ENCODE assay signal across 1 cellular context in the genomic region with DNA sequence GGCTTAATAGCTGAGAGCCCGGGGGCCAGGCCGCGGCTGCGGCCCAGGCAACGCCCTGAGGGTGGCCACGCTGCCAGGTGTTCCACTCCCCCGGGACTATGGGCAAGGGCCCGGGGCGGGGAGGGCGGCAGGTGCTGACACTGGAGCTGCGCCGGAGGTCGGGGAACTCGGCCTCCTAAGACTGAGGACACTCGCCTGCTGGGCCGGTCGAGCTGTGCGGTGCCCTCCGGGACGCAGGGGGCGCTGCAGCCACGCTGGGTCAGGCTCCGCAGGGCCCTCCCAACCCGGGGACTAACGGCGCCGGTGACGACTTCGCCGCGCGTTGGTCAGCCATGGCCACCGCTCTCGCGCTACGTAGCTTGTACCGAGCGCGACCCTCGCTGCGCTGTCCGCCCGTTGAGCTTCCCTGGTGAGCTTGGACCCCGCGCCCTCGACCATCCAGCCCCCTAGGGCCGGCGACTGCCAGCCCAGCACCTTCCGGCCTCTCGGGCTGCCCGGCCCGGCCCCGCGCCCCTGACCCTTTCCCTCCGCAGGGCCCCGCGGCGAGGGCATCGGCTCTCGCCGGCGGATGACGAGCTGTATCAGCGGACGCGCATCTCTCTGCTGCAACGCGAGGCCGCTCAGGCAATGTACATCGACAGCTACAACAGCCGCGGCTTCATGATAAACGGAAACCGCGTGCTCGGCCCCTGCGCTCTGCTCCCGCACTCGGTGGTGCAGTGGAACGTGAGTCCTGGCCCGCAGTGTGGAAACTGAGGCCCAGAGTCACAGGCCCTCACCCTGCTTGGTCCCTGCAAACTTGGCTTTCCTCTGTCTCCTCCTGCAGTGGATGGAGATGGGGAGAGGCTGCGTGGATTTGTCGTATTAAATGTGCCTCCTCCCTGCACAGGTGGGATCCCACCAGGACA.
A peak's percentile ranks its signal among the peaks of the same experiment; 100 is the strongest.
TF ChIP-seq lines count a peak whose summit lies in the region.

NDUFAF3 (plus strand) TSS at position 309 of the 908 bp plus-strand sequence; CDS start at position 333, 24 bp downstream.

TF ChIP-seq in HepG2, 621 proteins besides CTCF, POLR2A, EP300 and RAD21 (continued from another document and continues in another):
- TF ChIP-seq, protein P1, sequence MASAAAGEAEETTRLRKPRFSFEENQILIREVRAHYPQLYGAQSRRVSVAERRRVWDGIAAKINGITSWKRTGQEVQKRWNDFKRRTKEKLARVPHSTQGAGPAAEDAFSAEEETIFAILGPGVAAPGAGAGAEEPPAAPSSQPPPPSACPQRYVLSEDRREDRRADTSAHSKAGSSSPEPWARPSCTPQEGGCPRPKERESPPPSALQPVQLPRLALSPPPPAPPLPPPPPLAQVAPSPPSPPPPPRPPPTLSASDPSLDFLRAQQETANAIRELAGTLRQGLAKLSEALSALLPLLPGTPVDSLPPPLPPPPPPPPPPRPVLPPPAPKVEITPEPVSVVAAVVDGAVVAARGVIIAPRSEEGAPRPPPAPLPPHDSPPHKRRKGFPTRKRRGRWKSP (CRISPR knock-in tag; IDR thresholded peaks at IDR 0.05) = peak; percentile 64
- no peak for TF ChIP-seq HNRNPH1 (optimal IDR thresholded peaks at IDR 0.05; ENCODE audit: low read depth, low read length)
- TF ChIP-seq, protein P2, sequence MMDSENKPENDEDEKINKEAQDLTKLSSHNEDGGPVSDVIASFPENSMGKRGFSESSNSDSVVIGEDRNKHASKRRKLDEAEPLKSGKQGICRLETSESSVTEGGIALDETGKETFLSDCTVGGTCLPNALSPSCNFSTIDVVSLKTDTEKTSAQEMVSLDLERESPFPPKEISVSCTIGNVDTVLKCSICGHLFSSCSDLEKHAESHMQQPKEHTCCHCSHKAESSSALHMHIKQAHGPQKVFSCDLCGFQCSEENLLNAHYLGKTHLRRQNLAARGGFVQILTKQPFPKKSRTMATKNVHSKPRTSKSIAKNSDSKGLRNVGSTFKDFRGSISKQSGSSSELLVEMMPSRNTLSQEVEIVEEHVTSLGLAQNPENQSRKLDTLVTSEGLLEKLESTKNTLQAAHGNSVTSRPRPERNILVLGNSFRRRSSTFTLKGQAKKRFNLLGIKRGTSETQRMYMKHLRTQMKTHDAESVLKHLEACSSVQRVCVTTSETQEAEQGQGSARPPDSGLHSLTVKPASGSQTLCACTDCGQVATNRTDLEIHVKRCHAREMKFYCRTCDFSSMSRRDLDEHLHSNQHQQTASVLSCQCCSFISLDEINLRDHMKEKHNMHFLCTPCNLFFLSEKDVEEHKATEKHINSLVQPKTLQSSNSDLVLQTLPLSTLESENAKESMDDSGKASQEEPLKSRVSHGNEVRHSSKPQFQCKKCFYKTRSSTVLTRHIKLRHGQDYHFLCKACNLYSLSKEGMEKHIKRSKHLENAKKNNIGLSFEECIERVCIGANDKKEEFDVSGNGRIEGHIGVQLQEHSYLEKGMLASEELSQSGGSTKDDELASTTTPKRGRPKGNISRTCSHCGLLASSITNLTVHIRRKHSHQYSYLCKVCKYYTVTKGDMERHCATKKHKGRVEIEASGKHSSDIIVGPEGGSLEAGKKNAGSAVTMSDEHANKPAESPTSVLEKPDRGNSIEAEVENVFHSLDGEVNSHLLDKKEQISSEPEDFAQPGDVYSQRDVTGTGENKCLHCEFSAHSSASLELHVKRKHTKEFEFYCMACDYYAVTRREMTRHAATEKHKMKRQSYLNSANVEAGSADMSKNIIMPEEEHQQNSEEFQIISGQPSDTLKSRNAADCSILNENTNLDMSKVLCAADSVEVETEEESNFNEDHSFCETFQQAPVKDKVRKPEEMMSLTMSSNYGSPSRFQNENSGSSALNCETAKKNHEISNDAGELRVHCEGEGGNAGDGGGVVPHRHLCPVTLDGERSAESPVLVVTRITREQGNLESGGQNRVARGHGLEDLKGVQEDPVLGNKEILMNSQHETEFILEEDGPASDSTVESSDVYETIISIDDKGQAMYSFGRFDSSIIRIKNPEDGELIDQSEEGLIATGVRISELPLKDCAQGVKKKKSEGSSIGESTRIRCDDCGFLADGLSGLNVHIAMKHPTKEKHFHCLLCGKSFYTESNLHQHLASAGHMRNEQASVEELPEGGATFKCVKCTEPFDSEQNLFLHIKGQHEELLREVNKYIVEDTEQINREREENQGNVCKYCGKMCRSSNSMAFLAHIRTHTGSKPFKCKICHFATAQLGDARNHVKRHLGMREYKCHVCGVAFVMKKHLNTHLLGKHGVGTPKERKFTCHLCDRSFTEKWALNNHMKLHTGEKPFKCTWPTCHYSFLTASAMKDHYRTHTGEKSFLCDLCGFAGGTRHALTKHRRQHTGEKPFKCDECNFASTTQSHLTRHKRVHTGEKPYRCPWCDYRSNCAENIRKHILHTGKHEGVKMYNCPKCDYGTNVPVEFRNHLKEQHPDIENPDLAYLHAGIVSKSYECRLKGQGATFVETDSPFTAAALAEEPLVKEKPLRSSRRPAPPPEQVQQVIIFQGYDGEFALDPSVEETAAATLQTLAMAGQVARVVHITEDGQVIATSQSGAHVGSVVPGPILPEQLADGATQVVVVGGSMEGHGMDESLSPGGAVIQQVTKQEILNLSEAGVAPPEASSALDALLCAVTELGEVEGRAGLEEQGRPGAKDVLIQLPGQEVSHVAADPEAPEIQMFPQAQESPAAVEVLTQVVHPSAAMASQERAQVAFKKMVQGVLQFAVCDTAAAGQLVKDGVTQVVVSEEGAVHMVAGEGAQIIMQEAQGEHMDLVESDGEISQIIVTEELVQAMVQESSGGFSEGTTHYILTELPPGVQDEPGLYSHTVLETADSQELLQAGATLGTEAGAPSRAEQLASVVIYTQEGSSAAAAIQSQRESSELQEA (CRISPR knock-in tag; IDR thresholded peaks at IDR 0.05; ENCODE audit: not compliant biosample characterization) = no peak
- TF ChIP-seq ZNF598 (CRISPR knock-in tag; IDR thresholded peaks at IDR 0.05; ENCODE audit: borderline replicate concordance) = no peak; the same call in 1 of the 2 replicates
- TF ChIP-seq GTF3A (CRISPR knock-in tag; conservative IDR thresholded peaks at IDR 0.05) = no peak
- TF ChIP-seq ZNF841 (CRISPR knock-in tag; IDR thresholded peaks at IDR 0.05; ENCODE audit: borderline replicate concordance) = no peak
- no peak for TF ChIP-seq RBAK (CRISPR knock-in tag; IDR thresholded peaks at IDR 0.05)
- peak; percentile 72; the same call in 1 of the 2 replicates for TF ChIP-seq GFI1 (CRISPR knock-in tag; IDR thresholded peaks at IDR 0.05; ENCODE audit: borderline replicate concordance)
- TF ChIP-seq NFYC (CRISPR knock-in tag; IDR thresholded peaks at IDR 0.05) = peak; percentile 37; the same call in 1 of the 2 replicates
- 0 out of 2 replicates have a peak, but pooled peaks have one; percentile 84 for TF ChIP-seq ZNF670 (CRISPR knock-in tag; IDR thresholded peaks at IDR 0.05; ENCODE audit: borderline replicate concordance)
- TF ChIP-seq, protein P3, sequence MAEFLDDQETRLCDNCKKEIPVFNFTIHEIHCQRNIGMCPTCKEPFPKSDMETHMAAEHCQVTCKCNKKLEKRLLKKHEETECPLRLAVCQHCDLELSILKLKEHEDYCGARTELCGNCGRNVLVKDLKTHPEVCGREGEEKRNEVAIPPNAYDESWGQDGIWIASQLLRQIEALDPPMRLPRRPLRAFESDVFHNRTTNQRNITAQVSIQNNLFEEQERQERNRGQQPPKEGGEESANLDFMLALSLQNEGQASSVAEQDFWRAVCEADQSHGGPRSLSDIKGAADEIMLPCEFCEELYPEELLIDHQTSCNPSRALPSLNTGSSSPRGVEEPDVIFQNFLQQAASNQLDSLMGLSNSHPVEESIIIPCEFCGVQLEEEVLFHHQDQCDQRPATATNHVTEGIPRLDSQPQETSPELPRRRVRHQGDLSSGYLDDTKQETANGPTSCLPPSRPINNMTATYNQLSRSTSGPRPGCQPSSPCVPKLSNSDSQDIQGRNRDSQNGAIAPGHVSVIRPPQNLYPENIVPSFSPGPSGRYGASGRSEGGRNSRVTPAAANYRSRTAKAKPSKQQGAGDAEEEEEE (CRISPR knock-in tag; IDR thresholded peaks at IDR 0.05; ENCODE audit: borderline replicate concordance) = no peak
- peak; percentile 40 for TF ChIP-seq SP2 (CRISPR knock-in tag; IDR thresholded peaks at IDR 0.05)
- TF ChIP-seq NFATC3 (CRISPR knock-in tag; IDR thresholded peaks at IDR 0.05) = no peak
- TF ChIP-seq ZNF230 (CRISPR knock-in tag; IDR thresholded peaks at IDR 0.05) = 0 out of 2 replicates have a peak, but pooled peaks have one; percentile 27
- TF ChIP-seq, protein P4, sequence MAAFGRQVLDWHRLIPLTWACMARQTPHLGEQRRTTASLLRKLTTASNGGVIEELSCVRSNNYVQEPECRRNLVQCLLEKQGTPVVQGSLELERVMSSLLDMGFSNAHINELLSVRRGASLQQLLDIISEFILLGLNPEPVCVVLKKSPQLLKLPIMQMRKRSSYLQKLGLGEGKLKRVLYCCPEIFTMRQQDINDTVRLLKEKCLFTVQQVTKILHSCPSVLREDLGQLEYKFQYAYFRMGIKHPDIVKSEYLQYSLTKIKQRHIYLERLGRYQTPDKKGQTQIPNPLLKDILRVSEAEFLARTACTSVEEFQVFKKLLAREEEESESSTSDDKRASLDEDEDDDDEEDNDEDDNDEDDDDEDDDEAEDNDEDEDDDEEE (CRISPR knock-in tag; IDR thresholded peaks at IDR 0.05) = no peak; the same call in none of the 2 replicates
- TF ChIP-seq SRSF1 (optimal IDR thresholded peaks at IDR 0.05; ENCODE audit: low read depth, low read length) = no peak
- TF ChIP-seq ZNF709 (CRISPR knock-in tag; IDR thresholded peaks at IDR 0.05) = peak; percentile 78; the same call in 1 of the 2 replicates
- no peak for TF ChIP-seq MAFG (CRISPR knock-in tag; IDR thresholded peaks at IDR 0.05)
- peak; percentile 47; the same call in 1 of the 2 replicates for TF ChIP-seq TFAP4 (IDR thresholded peaks at IDR 0.05; ENCODE audit: borderline replicate concordance, low read depth)
- peak; percentile 66; the same call in 1 of the 2 replicates for TF ChIP-seq PRDM15 (CRISPR knock-in tag; IDR thresholded peaks at IDR 0.05)
- TF ChIP-seq HNRNPL (IDR thresholded peaks at IDR 0.05; ENCODE audit: low read depth, low read length) = peak; percentile 17; the same call in 1 of the 2 replicates
- peak; percentile 95; the same call in 1 of the 2 replicates for TF ChIP-seq ZNF275 (CRISPR knock-in tag; IDR thresholded peaks at IDR 0.05; ENCODE audit: borderline replicate concordance)
- no peak for TF ChIP-seq SRSF4 (IDR thresholded peaks at IDR 0.05; ENCODE audit: low read depth, low read length, poor library complexity, severe bottlenecking)
- TF ChIP-seq MBNL3 (CRISPR knock-in tag; conservative IDR thresholded peaks at IDR 0.05) = no peak
- peak; percentile 52 for TF ChIP-seq FOXC1 (CRISPR knock-in tag; IDR thresholded peaks at IDR 0.05; ENCODE audit: borderline replicate concordance)
